In the genomic region with DNA sequence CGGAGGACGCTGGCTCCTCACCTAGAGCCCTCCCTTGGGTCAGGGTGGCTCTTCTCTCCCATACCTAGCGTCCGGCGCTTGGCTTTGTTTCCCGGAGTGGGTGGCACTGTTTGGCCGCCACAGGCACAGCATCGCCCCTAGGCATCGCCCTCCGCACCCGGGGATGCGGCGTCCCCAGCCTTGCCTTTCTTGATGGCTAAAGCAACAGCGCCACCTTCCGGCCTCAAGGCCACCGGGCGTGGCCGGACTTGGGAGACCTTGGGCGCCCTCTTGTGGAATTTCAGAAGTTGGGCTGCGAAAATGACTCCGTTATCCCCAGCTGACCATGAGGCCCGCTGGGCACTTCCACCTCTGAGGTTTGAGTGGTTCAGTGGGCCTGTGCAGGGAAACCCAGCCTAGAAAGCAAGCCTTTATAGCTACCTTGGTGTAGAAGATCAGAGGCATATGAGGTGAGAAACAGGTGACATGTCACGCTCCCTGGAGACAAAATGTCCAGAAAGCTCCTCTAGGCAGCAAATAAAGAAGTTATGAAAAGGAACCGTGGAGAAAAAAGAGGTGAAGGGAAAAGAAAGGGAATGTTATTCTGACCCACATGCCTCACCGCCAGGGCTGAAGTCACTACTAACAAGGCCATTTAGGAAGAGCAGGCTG, we compare ENCODE assay signal across 1 cellular context.
A peak's percentile ranks its signal among the peaks of the same experiment; 100 is the strongest.
TF ChIP-seq lines count a peak whose summit lies in the region.

No MANE protein-coding gene starts in this region.

TF ChIP-seq in WTC11, 78 proteins besides CTCF, POLR2A, EP300 and RAD21 (continued from another document and continues in another):
- TF ChIP-seq, protein P1, sequence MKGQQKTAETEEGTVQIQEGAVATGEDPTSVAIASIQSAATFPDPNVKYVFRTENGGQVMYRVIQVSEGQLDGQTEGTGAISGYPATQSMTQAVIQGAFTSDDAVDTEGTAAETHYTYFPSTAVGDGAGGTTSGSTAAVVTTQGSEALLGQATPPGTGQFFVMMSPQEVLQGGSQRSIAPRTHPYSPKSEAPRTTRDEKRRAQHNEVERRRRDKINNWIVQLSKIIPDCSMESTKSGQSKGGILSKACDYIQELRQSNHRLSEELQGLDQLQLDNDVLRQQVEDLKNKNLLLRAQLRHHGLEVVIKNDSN (CRISPR knock-in tag; IDR thresholded peaks at IDR 0.05) = 0 out of 2 replicates have a peak, but pooled peaks have one; percentile 25
- TF ChIP-seq, protein P2, sequence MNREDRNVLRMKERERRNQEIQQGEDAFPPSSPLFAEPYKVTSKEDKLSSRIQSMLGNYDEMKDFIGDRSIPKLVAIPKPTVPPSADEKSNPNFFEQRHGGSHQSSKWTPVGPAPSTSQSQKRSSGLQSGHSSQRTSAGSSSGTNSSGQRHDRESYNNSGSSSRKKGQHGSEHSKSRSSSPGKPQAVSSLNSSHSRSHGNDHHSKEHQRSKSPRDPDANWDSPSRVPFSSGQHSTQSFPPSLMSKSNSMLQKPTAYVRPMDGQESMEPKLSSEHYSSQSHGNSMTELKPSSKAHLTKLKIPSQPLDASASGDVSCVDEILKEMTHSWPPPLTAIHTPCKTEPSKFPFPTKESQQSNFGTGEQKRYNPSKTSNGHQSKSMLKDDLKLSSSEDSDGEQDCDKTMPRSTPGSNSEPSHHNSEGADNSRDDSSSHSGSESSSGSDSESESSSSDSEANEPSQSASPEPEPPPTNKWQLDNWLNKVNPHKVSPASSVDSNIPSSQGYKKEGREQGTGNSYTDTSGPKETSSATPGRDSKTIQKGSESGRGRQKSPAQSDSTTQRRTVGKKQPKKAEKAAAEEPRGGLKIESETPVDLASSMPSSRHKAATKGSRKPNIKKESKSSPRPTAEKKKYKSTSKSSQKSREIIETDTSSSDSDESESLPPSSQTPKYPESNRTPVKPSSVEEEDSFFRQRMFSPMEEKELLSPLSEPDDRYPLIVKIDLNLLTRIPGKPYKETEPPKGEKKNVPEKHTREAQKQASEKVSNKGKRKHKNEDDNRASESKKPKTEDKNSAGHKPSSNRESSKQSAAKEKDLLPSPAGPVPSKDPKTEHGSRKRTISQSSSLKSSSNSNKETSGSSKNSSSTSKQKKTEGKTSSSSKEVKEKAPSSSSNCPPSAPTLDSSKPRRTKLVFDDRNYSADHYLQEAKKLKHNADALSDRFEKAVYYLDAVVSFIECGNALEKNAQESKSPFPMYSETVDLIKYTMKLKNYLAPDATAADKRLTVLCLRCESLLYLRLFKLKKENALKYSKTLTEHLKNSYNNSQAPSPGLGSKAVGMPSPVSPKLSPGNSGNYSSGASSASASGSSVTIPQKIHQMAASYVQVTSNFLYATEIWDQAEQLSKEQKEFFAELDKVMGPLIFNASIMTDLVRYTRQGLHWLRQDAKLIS (CRISPR knock-in tag; IDR thresholded peaks at IDR 0.05; ENCODE audit: borderline replicate concordance) = no peak
- TF ChIP-seq, protein P3, sequence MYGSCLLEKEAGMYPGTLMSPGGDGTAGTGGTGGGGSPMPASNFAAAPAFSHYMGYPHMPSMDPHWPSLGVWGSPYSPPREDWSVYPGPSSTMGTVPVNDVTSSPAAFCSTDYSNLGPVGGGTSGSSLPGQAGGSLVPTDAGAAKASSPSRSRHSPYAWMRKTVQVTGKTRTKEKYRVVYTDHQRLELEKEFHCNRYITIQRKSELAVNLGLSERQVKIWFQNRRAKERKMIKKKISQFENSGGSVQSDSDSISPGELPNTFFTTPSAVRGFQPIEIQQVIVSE (CRISPR knock-in tag; IDR thresholded peaks at IDR 0.05; ENCODE audit: borderline replicate concordance) = no peak
- TF ChIP-seq GTF2I (CRISPR knock-in tag; conservative IDR thresholded peaks at IDR 0.05) (no peak), SMAD4 (CRISPR knock-in tag; IDR thresholded peaks at IDR 0.05) (no peak), KAT7 (CRISPR knock-in tag; IDR thresholded peaks at IDR 0.05; ENCODE audit: borderline replicate concordance) (no peak), ZBTB21 (CRISPR knock-in tag; IDR thresholded peaks at IDR 0.05; ENCODE audit: borderline replicate concordance) (0 out of 2 replicates have a peak, but pooled peaks have one; percentile 46), JAZF1 (CRISPR knock-in tag; IDR thresholded peaks at IDR 0.05) (no peak), MYBL2 (CRISPR knock-in tag; IDR thresholded peaks at IDR 0.05) (no peak), ZNF423 (CRISPR knock-in tag; IDR thresholded peaks at IDR 0.05) (0 out of 2 replicates have a peak, but pooled peaks have one; percentile 8), GRHL2 (CRISPR knock-in tag; IDR thresholded peaks at IDR 0.05; ENCODE audit: insufficient replicate concordance, severe bottlenecking) (no peak), TEAD1 (CRISPR knock-in tag; IDR thresholded peaks at IDR 0.05) (peak; percentile 82; the same call in 1 of the 2 replicates), PRRX2 (CRISPR knock-in tag; IDR thresholded peaks at IDR 0.05) (no peak), ATF1 (CRISPR knock-in tag; IDR thresholded peaks at IDR 0.05) (no peak)
- TF ChIP-seq, protein P4, sequence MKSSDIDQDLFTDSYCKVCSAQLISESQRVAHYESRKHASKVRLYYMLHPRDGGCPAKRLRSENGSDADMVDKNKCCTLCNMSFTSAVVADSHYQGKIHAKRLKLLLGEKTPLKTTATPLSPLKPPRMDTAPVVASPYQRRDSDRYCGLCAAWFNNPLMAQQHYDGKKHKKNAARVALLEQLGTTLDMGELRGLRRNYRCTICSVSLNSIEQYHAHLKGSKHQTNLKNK (CRISPR knock-in tag; IDR thresholded peaks at IDR 0.05) = no peak
- TF ChIP-seq, protein P5, sequence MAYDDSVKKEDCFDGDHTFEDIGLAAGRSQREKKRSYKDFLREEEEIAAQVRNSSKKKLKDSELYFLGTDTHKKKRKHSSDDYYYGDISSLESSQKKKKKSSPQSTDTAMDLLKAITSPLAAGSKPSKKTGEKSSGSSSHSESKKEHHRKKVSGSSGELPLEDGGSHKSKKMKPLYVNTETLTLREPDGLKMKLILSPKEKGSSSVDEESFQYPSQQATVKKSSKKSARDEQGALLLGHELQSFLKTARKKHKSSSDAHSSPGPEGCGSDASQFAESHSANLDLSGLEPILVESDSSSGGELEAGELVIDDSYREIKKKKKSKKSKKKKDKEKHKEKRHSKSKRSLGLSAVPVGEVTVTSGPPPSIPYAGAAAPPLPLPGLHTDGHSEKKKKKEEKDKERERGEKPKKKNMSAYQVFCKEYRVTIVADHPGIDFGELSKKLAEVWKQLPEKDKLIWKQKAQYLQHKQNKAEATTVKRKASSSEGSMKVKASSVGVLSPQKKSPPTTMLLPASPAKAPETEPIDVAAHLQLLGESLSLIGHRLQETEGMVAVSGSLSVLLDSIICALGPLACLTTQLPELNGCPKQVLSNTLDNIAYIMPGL (CRISPR knock-in tag; IDR thresholded peaks at IDR 0.05) = peak; percentile 89
- TF ChIP-seq, protein P6, sequence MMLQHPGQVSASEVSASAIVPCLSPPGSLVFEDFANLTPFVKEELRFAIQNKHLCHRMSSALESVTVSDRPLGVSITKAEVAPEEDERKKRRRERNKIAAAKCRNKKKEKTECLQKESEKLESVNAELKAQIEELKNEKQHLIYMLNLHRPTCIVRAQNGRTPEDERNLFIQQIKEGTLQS (CRISPR knock-in tag; conservative IDR thresholded peaks at IDR 0.05) = no peak
- TF ChIP-seq, protein P7, sequence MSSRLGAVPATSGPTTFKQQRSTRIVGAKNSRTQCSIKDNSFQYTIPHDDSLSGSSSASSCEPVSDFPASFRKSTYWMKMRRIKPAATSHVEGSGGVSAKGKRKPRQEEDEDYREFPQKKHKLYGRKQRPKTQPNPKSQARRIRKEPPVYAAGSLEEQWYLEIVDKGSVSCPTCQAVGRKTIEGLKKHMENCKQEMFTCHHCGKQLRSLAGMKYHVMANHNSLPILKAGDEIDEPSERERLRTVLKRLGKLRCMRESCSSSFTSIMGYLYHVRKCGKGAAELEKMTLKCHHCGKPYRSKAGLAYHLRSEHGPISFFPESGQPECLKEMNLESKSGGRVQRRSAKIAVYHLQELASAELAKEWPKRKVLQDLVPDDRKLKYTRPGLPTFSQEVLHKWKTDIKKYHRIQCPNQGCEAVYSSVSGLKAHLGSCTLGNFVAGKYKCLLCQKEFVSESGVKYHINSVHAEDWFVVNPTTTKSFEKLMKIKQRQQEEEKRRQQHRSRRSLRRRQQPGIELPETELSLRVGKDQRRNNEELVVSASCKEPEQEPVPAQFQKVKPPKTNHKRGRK (CRISPR knock-in tag; IDR thresholded peaks at IDR 0.05; ENCODE audit: borderline replicate concordance) = no peak
- TF ChIP-seq, protein P8, sequence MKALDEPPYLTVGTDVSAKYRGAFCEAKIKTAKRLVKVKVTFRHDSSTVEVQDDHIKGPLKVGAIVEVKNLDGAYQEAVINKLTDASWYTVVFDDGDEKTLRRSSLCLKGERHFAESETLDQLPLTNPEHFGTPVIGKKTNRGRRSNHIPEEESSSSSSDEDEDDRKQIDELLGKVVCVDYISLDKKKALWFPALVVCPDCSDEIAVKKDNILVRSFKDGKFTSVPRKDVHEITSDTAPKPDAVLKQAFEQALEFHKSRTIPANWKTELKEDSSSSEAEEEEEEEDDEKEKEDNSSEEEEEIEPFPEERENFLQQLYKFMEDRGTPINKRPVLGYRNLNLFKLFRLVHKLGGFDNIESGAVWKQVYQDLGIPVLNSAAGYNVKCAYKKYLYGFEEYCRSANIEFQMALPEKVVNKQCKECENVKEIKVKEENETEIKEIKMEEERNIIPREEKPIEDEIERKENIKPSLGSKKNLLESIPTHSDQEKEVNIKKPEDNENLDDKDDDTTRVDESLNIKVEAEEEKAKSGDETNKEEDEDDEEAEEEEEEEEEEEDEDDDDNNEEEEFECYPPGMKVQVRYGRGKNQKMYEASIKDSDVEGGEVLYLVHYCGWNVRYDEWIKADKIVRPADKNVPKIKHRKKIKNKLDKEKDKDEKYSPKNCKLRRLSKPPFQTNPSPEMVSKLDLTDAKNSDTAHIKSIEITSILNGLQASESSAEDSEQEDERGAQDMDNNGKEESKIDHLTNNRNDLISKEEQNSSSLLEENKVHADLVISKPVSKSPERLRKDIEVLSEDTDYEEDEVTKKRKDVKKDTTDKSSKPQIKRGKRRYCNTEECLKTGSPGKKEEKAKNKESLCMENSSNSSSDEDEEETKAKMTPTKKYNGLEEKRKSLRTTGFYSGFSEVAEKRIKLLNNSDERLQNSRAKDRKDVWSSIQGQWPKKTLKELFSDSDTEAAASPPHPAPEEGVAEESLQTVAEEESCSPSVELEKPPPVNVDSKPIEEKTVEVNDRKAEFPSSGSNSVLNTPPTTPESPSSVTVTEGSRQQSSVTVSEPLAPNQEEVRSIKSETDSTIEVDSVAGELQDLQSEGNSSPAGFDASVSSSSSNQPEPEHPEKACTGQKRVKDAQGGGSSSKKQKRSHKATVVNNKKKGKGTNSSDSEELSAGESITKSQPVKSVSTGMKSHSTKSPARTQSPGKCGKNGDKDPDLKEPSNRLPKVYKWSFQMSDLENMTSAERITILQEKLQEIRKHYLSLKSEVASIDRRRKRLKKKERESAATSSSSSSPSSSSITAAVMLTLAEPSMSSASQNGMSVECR (CRISPR knock-in tag; IDR thresholded peaks at IDR 0.05; ENCODE audit: borderline replicate concordance) = no peak; the same call in 1 of the 2 replicates
- TF ChIP-seq, protein P9, sequence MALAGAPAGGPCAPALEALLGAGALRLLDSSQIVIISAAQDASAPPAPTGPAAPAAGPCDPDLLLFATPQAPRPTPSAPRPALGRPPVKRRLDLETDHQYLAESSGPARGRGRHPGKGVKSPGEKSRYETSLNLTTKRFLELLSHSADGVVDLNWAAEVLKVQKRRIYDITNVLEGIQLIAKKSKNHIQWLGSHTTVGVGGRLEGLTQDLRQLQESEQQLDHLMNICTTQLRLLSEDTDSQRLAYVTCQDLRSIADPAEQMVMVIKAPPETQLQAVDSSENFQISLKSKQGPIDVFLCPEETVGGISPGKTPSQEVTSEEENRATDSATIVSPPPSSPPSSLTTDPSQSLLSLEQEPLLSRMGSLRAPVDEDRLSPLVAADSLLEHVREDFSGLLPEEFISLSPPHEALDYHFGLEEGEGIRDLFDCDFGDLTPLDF (CRISPR knock-in tag; IDR thresholded peaks at IDR 0.05) = no peak
- TF ChIP-seq, protein P10, sequence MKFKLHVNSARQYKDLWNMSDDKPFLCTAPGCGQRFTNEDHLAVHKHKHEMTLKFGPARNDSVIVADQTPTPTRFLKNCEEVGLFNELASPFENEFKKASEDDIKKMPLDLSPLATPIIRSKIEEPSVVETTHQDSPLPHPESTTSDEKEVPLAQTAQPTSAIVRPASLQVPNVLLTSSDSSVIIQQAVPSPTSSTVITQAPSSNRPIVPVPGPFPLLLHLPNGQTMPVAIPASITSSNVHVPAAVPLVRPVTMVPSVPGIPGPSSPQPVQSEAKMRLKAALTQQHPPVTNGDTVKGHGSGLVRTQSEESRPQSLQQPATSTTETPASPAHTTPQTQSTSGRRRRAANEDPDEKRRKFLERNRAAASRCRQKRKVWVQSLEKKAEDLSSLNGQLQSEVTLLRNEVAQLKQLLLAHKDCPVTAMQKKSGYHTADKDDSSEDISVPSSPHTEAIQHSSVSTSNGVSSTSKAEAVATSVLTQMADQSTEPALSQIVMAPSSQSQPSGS (CRISPR knock-in tag; IDR thresholded peaks at IDR 0.05; ENCODE audit: borderline replicate concordance, low read depth) = no peak
- TF ChIP-seq, protein P11, sequence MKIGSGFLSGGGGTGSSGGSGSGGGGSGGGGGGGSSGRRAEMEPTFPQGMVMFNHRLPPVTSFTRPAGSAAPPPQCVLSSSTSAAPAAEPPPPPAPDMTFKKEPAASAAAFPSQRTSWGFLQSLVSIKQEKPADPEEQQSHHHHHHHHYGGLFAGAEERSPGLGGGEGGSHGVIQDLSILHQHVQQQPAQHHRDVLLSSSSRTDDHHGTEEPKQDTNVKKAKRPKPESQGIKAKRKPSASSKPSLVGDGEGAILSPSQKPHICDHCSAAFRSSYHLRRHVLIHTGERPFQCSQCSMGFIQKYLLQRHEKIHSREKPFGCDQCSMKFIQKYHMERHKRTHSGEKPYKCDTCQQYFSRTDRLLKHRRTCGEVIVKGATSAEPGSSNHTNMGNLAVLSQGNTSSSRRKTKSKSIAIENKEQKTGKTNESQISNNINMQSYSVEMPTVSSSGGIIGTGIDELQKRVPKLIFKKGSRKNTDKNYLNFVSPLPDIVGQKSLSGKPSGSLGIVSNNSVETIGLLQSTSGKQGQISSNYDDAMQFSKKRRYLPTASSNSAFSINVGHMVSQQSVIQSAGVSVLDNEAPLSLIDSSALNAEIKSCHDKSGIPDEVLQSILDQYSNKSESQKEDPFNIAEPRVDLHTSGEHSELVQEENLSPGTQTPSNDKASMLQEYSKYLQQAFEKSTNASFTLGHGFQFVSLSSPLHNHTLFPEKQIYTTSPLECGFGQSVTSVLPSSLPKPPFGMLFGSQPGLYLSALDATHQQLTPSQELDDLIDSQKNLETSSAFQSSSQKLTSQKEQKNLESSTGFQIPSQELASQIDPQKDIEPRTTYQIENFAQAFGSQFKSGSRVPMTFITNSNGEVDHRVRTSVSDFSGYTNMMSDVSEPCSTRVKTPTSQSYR (CRISPR knock-in tag; IDR thresholded peaks at IDR 0.05) = no peak
